In the genomic region with DNA sequence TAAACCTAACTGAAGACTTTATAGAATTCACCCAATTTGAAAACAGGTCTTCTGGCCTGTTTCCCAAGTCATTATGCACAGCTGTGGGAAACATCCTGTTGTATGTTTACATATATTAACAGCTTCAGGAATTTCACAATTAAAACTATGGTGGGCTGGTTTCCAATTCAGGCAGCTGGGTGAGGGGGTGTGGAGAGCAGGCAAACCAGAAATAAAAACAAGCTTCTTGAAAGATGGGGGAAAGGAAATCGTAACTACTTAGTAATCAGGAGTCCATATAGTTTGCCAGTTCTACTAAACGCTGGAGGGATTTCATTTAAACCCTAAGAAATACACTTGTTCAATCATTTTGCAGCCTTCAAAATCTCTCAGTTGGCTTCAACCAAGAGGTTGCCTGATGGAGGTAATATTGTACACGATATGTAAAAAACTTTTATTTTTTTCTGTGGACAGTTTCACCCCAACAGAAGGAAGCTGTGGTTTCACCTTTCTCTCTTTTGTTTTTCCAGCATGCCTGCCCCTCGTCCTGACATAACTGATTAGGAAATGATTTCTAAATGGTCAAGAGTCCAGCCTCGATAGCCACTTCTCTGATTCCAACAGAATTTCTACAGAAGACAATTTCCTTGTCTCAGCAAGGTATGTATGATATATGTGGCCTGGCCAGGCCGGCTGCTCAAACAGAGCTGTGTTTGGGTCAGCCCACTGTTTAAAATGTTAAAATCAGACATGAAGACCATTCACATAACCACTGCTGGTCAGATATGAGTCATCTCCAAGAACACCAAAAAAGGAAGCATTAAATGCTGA, we compare ENCODE assay signal across 1 cellular context.
TF ChIP-seq lines count a peak whose summit lies in the region.

No MANE protein-coding gene starts in this region.

TF ChIP-seq in K562, 482 proteins besides CTCF, POLR2A, EP300 and RAD21 (continued from another document):
- TF ChIP-seq, protein P1, sequence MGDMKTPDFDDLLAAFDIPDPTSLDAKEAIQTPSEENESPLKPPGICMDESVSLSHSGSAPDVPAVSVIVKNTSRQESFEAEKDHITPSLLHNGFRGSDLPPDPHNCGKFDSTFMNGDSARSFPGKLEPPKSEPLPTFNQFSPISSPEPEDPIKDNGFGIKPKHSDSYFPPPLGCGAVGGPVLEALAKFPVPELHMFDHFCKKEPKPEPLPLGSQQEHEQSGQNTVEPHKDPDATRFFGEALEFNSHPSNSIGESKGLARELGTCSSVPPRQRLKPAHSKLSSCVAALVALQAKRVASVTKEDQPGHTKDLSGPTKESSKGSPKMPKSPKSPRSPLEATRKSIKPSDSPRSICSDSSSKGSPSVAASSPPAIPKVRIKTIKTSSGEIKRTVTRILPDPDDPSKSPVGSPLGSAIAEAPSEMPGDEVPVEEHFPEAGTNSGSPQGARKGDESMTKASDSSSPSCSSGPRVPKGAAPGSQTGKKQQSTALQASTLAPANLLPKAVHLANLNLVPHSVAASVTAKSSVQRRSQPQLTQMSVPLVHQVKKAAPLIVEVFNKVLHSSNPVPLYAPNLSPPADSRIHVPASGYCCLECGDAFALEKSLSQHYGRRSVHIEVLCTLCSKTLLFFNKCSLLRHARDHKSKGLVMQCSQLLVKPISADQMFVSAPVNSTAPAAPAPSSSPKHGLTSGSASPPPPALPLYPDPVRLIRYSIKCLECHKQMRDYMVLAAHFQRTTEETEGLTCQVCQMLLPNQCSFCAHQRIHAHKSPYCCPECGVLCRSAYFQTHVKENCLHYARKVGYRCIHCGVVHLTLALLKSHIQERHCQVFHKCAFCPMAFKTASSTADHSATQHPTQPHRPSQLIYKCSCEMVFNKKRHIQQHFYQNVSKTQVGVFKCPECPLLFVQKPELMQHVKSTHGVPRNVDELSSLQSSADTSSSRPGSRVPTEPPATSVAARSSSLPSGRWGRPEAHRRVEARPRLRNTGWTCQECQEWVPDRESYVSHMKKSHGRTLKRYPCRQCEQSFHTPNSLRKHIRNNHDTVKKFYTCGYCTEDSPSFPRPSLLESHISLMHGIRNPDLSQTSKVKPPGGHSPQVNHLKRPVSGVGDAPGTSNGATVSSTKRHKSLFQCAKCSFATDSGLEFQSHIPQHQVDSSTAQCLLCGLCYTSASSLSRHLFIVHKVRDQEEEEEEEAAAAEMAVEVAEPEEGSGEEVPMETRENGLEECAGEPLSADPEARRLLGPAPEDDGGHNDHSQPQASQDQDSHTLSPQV (IDR thresholded peaks at IDR 0.05) = 0 out of 2 replicates have a peak, but pooled peaks have one; percentile 37
- TF ChIP-seq, protein P2, sequence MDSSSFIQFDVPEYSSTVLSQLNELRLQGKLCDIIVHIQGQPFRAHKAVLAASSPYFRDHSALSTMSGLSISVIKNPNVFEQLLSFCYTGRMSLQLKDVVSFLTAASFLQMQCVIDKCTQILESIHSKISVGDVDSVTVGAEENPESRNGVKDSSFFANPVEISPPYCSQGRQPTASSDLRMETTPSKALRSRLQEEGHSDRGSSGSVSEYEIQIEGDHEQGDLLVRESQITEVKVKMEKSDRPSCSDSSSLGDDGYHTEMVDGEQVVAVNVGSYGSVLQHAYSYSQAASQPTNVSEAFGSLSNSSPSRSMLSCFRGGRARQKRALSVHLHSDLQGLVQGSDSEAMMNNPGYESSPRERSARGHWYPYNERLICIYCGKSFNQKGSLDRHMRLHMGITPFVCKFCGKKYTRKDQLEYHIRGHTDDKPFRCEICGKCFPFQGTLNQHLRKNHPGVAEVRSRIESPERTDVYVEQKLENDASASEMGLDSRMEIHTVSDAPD (CRISPR knock-in tag; IDR thresholded peaks at IDR 0.05) = no peak
- TF ChIP-seq FOS (IDR thresholded peaks at IDR 0.05; ENCODE audit: extremely low read depth, insufficient read length) (peak; percentile 32), KAT7 (CRISPR knock-in tag; IDR thresholded peaks at IDR 0.05; ENCODE audit: borderline replicate concordance) (no peak), TEAD1 (CRISPR knock-in tag; IDR thresholded peaks at IDR 0.05) (peak in 1 of 2 experiments; percentile 36; a peak in 1 of 4 replicates), PCBP1 (IDR thresholded peaks at IDR 0.05; ENCODE audit: low read depth, low read length, poor library complexity, severe bottlenecking) (no peak), ZBED1 (IDR thresholded peaks at IDR 0.05) (no peak), CREM (IDR thresholded peaks at IDR 0.05; ENCODE audit: low read depth) (no peak), ZNF778 (CRISPR knock-in tag; IDR thresholded peaks at IDR 0.05) (no peak), SREBF1 (IDR thresholded peaks at IDR 0.05; ENCODE audit: borderline replicate concordance, low read depth, low read length) (no peak), HMGN3 (IDR thresholded peaks at IDR 0.05; ENCODE audit: borderline replicate concordance, extremely low read depth, insufficient read length, low read depth, low read length) (no peak), ZNF507 (tag; conservative IDR thresholded peaks at IDR 0.05) (no peak), SUPT5H (IDR thresholded peaks at IDR 0.05) (no peak), ZKSCAN8 (CRISPR knock-in tag; IDR thresholded peaks at IDR 0.05) (0 out of 2 replicates have a peak, but pooled peaks have one; percentile 53), HMG20A (CRISPR knock-in tag; conservative IDR thresholded peaks at IDR 0.05) (no peak), POLR2AphosphoS5 (IDR thresholded peaks at IDR 0.05; ENCODE audit: control insufficient read depth, insufficient read depth, low read depth, low read length) (no peak), SIN3B (IDR thresholded peaks at IDR 0.05; ENCODE audit: low read depth) (no peak), EHMT2 (IDR thresholded peaks at IDR 0.05) (no peak), ZFX (CRISPR knock-in tag; IDR thresholded peaks at IDR 0.05) (no peak), NELFE (IDR thresholded peaks at IDR 0.05; ENCODE audit: insufficient read depth, insufficient read length) (no peak), CTBP1 (IDR thresholded peaks at IDR 0.05; ENCODE audit: borderline replicate concordance) (no peak), ZNF780A (CRISPR knock-in tag; IDR thresholded peaks at IDR 0.05) (no peak), COPS2 (conservative IDR thresholded peaks at IDR 0.05) (no peak), ZNF583 (CRISPR knock-in tag; IDR thresholded peaks at IDR 0.05) (no peak), MAZ (CRISPR knock-in tag; conservative IDR thresholded peaks at IDR 0.05 in 1 of 2, IDR thresholded peaks at IDR 0.05 in 1 of 2) (no peak), ZNF695 (CRISPR knock-in tag; IDR thresholded peaks at IDR 0.05) (no peak), SIX5 (IDR thresholded peaks at IDR 0.05; ENCODE audit: borderline replicate concordance in 1 of 2, insufficient read depth in 1 of 2, low read depth in 1 of 2, low read length in 2 of 2) (no peak), PTBP1 (IDR thresholded peaks at IDR 0.05; ENCODE audit: low read depth, low read length) (no peak)
- TF ChIP-seq, protein P3, sequence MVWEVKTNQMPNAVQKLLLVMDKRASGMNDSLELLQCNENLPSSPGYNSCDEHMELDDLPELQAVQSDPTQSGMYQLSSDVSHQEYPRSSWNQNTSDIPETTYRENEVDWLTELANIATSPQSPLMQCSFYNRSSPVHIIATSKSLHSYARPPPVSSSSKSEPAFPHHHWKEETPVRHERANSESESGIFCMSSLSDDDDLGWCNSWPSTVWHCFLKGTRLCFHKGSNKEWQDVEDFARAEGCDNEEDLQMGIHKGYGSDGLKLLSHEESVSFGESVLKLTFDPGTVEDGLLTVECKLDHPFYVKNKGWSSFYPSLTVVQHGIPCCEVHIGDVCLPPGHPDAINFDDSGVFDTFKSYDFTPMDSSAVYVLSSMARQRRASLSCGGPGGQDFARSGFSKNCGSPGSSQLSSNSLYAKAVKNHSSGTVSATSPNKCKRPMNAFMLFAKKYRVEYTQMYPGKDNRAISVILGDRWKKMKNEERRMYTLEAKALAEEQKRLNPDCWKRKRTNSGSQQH (CRISPR knock-in tag; IDR thresholded peaks at IDR 0.05) = no peak
- TF ChIP-seq, protein P4, sequence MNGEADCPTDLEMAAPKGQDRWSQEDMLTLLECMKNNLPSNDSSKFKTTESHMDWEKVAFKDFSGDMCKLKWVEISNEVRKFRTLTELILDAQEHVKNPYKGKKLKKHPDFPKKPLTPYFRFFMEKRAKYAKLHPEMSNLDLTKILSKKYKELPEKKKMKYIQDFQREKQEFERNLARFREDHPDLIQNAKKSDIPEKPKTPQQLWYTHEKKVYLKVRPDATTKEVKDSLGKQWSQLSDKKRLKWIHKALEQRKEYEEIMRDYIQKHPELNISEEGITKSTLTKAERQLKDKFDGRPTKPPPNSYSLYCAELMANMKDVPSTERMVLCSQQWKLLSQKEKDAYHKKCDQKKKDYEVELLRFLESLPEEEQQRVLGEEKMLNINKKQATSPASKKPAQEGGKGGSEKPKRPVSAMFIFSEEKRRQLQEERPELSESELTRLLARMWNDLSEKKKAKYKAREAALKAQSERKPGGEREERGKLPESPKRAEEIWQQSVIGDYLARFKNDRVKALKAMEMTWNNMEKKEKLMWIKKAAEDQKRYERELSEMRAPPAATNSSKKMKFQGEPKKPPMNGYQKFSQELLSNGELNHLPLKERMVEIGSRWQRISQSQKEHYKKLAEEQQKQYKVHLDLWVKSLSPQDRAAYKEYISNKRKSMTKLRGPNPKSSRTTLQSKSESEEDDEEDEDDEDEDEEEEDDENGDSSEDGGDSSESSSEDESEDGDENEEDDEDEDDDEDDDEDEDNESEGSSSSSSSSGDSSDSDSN (IDR thresholded peaks at IDR 0.05; ENCODE audit: borderline replicate concordance in 1 of 2, low read depth in 2 of 2, low read length in 2 of 2) = no peak
- TF ChIP-seq, protein P5, sequence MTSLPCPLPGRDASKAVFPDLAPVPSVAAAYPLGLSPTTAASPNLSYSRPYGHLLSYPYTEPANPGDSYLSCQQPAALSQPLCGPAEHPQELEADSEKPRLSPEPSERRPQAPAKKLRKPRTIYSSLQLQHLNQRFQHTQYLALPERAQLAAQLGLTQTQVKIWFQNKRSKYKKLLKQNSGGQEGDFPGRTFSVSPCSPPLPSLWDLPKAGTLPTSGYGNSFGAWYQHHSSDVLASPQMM (CRISPR knock-in tag; IDR thresholded peaks at IDR 0.05) = no peak
